1 cellular context compared by ENCODE assay signal in the genomic region with DNA sequence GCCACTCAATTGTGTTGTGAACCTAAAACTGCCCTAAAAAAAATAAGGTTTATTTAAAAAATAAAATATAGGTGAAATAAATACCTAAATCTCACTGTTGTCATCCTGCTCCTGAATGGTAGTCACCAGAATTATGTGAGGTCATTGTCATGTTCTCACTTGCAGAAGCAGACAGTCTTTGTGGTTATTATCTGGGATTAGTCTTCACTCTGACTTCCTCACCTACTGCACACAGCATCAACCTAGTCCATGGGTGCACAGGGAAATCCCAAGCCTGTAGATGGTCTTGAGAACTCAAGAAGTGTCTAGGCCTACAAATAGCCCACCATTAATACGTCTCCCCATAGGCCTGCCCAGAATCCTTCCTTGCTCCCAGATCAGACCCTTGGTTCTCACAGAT.
TF ChIP-seq lines count a peak whose summit lies in the region.

No MANE protein-coding gene starts in this region.

TF ChIP-seq in A549, 52 proteins besides CTCF, POLR2A, EP300 and RAD21 (continued from another document):
- TF ChIP-seq MYC (IDR thresholded peaks at IDR 0.05; ENCODE audit: borderline replicate concordance, low read length) (no peak), NPAS2 (CRISPR knock-in tag; IDR thresholded peaks at IDR 0.05; ENCODE audit: borderline replicate concordance) (no peak), JUN (IDR thresholded peaks at IDR 0.05) (no peak), RNF2 (IDR thresholded peaks at IDR 0.05; ENCODE audit: borderline replicate concordance, low read depth) (no peak), CBX2 (IDR thresholded peaks at IDR 0.05; ENCODE audit: borderline replicate concordance, low read depth) (no peak), CBX8 (IDR thresholded peaks at IDR 0.05) (no peak), ZFP36 (IDR thresholded peaks at IDR 0.05; ENCODE audit: borderline replicate concordance, partially characterized antibody) (no peak), EHMT2 (IDR thresholded peaks at IDR 0.05; ENCODE audit: low read depth) (no peak), HOXB13 (CRISPR knock-in tag; IDR thresholded peaks at IDR 0.05; ENCODE audit: low read depth) (no peak), POLR2AphosphoS2 (conservative IDR thresholded peaks at IDR 0.05; ENCODE audit: low read length) (no peak)
- TF ChIP-seq, protein P1, sequence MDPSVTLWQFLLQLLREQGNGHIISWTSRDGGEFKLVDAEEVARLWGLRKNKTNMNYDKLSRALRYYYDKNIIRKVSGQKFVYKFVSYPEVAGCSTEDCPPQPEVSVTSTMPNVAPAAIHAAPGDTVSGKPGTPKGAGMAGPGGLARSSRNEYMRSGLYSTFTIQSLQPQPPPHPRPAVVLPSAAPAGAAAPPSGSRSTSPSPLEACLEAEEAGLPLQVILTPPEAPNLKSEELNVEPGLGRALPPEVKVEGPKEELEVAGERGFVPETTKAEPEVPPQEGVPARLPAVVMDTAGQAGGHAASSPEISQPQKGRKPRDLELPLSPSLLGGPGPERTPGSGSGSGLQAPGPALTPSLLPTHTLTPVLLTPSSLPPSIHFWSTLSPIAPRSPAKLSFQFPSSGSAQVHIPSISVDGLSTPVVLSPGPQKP (IDR thresholded peaks at IDR 0.05; ENCODE audit: low read depth, low read length), result no peak
- TF ChIP-seq, protein P2, sequence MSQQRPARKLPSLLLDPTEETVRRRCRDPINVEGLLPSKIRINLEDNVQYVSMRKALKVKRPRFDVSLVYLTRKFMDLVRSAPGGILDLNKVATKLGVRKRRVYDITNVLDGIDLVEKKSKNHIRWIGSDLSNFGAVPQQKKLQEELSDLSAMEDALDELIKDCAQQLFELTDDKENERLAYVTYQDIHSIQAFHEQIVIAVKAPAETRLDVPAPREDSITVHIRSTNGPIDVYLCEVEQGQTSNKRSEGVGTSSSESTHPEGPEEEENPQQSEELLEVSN (IDR thresholded peaks at IDR 0.05; ENCODE audit: borderline replicate concordance, low read depth), result no peak
